In genomic region chr7:130063036-130063435, GRCh38 we compare ENCODE assay signal across 1 cellular context.
TF ChIP-seq lines count a peak whose summit lies in the region.

No MANE protein-coding gene starts in this region.

TF ChIP-seq in K562, 482 proteins besides CTCF, POLR2A, EP300 and RAD21 (continued from another document and continues in another):
- TF ChIP-seq ZFX (CRISPR knock-in tag; IDR thresholded peaks at IDR 0.05) (no peak), DEAF1 (CRISPR knock-in tag; IDR thresholded peaks at IDR 0.05) (peak; percentile 50; the same call in 1 of the 2 replicates), SMC3 (conservative IDR thresholded peaks at IDR 0.05; ENCODE audit: insufficient read depth, low read depth, low read length) (peak; percentile 73), MCM3 (IDR thresholded peaks at IDR 0.05) (no peak), NR2F6 (CRISPR knock-in tag; IDR thresholded peaks at IDR 0.05) (no peak), ZNF23 (CRISPR knock-in tag; IDR thresholded peaks at IDR 0.05) (no peak), NCOR1 (IDR thresholded peaks at IDR 0.05) (no peak), RCOR1 (IDR thresholded peaks at IDR 0.05; ENCODE audit: borderline replicate concordance in 1 of 2, low read depth in 2 of 2, low read length in 2 of 2) (peak in 1 of 2 experiments; percentile 61; a peak in 1 of 4 replicates), NFIX (CRISPR knock-in tag; IDR thresholded peaks at IDR 0.05; ENCODE audit: low read depth) (no peak), CBX1 (IDR thresholded peaks at IDR 0.05; ENCODE audit: low read depth) (0 out of 2 replicates have a peak, but pooled peaks have one; percentile 41), ZNF184 (CRISPR knock-in tag; IDR thresholded peaks at IDR 0.05) (no peak), HSF4 (CRISPR knock-in tag; IDR thresholded peaks at IDR 0.05; ENCODE audit: borderline replicate concordance) (no peak), CTCFL (IDR thresholded peaks at IDR 0.05; ENCODE audit: borderline replicate concordance, insufficient read depth, low read depth, low read length, poor library complexity, severe bottlenecking) (peak; percentile 87), CREB3 (tag; conservative IDR thresholded peaks at IDR 0.05; ENCODE audit: low read depth) (no peak), DMBX1 (CRISPR knock-in tag; IDR thresholded peaks at IDR 0.05; ENCODE audit: borderline replicate concordance) (no peak), SMAD4 (CRISPR knock-in tag; conservative IDR thresholded peaks at IDR 0.05) (peak; percentile 61; the same call in 1 of the 2 replicates), LARP7 (IDR thresholded peaks at IDR 0.05) (no peak), MAFK (IDR thresholded peaks at IDR 0.05; ENCODE audit: low read length) (no peak), JUNB (CRISPR knock-in tag; conservative IDR thresholded peaks at IDR 0.05) (no peak), ATF7 (IDR thresholded peaks at IDR 0.05) (peak; percentile 43; the same call in 1 of the 2 replicates), U2AF2 (optimal IDR thresholded peaks at IDR 0.05; ENCODE audit: low read depth, low read length) (no peak), ETV5 (CRISPR knock-in tag; IDR thresholded peaks at IDR 0.05; ENCODE audit: low read depth) (no peak), RUNX1 (IDR thresholded peaks at IDR 0.05; ENCODE audit: low read depth) (no peak), TBL1XR1 (IDR thresholded peaks at IDR 0.05; ENCODE audit: low read length in 2 of 2) (no peak), PCBP1 (IDR thresholded peaks at IDR 0.05; ENCODE audit: low read depth, low read length, poor library complexity, severe bottlenecking) (no peak), AFF1 (IDR thresholded peaks at IDR 0.05; ENCODE audit: low read depth in 1 of 2, partially characterized antibody in 2 of 2) (peak in 1 of 2 experiments; percentile 16), KDM1A (IDR thresholded peaks at IDR 0.05) (no peak), NELFE (IDR thresholded peaks at IDR 0.05; ENCODE audit: insufficient read depth, insufficient read length) (no peak), ZNF311 (CRISPR knock-in tag; IDR thresholded peaks at IDR 0.05) (no peak), FOXO4 (CRISPR knock-in tag; IDR thresholded peaks at IDR 0.05) (no peak), SP2 (IDR thresholded peaks at IDR 0.05; ENCODE audit: extremely low read depth, low read depth, low read length, poor library complexity, severe bottlenecking) (no peak), ZNF175 (CRISPR knock-in tag; IDR thresholded peaks at IDR 0.05; ENCODE audit: low read depth) (no peak), MCM2 (IDR thresholded peaks at IDR 0.05; ENCODE audit: low read depth) (no peak), KAT7 (CRISPR knock-in tag; IDR thresholded peaks at IDR 0.05; ENCODE audit: borderline replicate concordance) (0 out of 2 replicates have a peak, but pooled peaks have one; percentile 52), ZNF407 (IDR thresholded peaks at IDR 0.05; ENCODE audit: low read depth) (no peak), TAL1 (IDR thresholded peaks at IDR 0.05) (no peak), ADNP (tag; IDR thresholded peaks at IDR 0.05) (0 out of 2 replicates have a peak, but pooled peaks have one; percentile 11), EGR1 (conservative IDR thresholded peaks at IDR 0.05) (no peak), XRCC5 (IDR thresholded peaks at IDR 0.05; ENCODE audit: low read depth, low read length) (peak; percentile 88), ARHGAP35 (IDR thresholded peaks at IDR 0.05; ENCODE audit: partially characterized antibody) (no peak), NCOA6 (IDR thresholded peaks at IDR 0.05) (no peak), OTX1 (CRISPR knock-in tag; IDR thresholded peaks at IDR 0.05) (no peak), IFI16 (CRISPR knock-in tag; IDR thresholded peaks at IDR 0.05) (no peak), ZNF830 (CRISPR knock-in tag; IDR thresholded peaks at IDR 0.05) (no peak)
